13 cellular contexts compared by ENCODE assay signal in the genomic region with DNA sequence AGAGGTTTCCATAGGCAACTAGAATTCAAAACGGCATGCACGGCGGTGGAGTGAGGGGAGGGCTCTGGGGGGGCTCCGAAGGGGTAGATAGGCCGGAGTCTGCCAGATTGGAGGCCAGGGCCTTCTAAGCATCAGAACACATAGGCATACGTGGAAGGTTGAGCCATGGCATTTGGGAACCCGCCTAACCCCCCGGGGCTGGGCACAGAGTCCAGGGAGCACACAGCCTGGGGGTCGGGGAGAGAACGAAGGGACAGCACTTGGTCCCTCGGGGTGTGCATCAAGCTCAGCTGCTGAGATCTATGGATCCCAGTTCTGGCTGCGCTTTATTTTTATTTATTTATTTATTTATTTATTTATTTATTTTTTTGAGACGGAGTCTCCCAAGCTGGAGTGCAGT.
"Had no signal": no experiment of that assay in that cellular context is flagged by ENCODE, and none has a peak within 500 bp of the region (broad histone marks: within the 10 kb centered on the region; RNA-seq: fewer than 3 reads in every experiment).

No MANE protein-coding gene starts in this region.

- H3K36me3 ChIP-seq: adrenal gland, upper lobe of left lung had no signal

- ATAC-seq: right cardiac atrium, T-cell had no signal

- H3K27ac ChIP-seq: adrenal gland had no signal

- H3K4me3 ChIP-seq: adrenal gland, smooth muscle cell, upper lobe of left lung had no signal

- H3K27me3 ChIP-seq: adrenal gland, upper lobe of left lung had no signal

- DNase-seq: activated CD4-positive, alpha-beta T cell treated with anti-CD3 and anti-CD28 coated beads, Interleukin-2, amount 50 U/mL, for 1 hour; activated naive CD4-positive, alpha-beta T cell treated with anti-CD3 and anti-CD28 coated beads, Interleukin-2, amount 50 U/mL, for 16 hours; activated T-cell treated with anti-CD3 and anti-CD28 coated beads for 4 hours; cerebellar nuclear complex; endodermal cell; erythroblast; midbrain; stimulated activated naive CD4-positive, alpha-beta T cell treated with Interleukin-2 at 50 U/mL for 16 hours had no signal

- H3K9me3 ChIP-seq: adrenal gland, upper lobe of left lung had no signal

- H3K4me1 ChIP-seq: upper lobe of left lung had no signal
